ENCODE assay signal across 17 cellular contexts in genomic region chr19:15337202-15337601, GRCh38. TPM values are rescaled to one million over a fixed set of nuclear protein-coding genes. Genes with fewer than 3 reads are reported as not detected.
DNase-seq lines count a peak whose midpoint lies in the region; ATAC-seq and TF ChIP-seq lines count a peak whose summit lies in the region.
"Had no signal": no experiment of that assay in that cellular context is flagged by ENCODE, and none has a peak within 500 bp of the region (broad histone marks: within the 10 kb centered on the region; RNA-seq: fewer than 3 reads in every experiment).

No MANE protein-coding gene starts in this region.

- CTCF ChIA-PET in PC-3 (lab: Charles Lee), result no interaction called here

- no peaks in the 10 kb centered on the region for H3K9me2 ChIP-seq in PC-3 (replicated peaks; ENCODE audit: low read length)

- peaks cover 18% of the 10 kb centered on the region for H3K79me2 ChIP-seq in PC-3 (ENCODE audit: low read length)

- H3K4me1 ChIP-seq in PC-3 (ENCODE audit: insufficient read depth, low read length) (peaks cover 10% of the 10 kb centered on the region; the same call in 1 of the 2 replicates), psoas muscle (peaks cover 33% of the 10 kb centered on the region)

- H3K4me2 ChIP-seq in PC-3 (ENCODE audit: low read length), result no peak overlapping the region

- POLR2A ChIA-PET in PC-3 (lab: Charles Lee; ENCODE audit: unreplicated experiment), result interaction anchor here (0.5 to 0.7 kb wide), 3 partner anchors 34 to 1533 kb away, joined by 3 to 4 read pairs (median 3); no protein-coding TSS in a partner anchor

- DNase-seq in AG20443 (ENCODE audit: low spot score) (peak; percentile 67), PC-3 (peak; percentile 58), fibroblast of gingiva (ENCODE audit: low read depth) (peak; percentile 55), psoas muscle (no peak), DMS 273 treated with DMSO at 0.1 percent for 48 hours (lab: John Stamatoyannopoulos, UW) (no peak), left colon (no peak)
- DNase-seq: amygdala; C1 segment of cervical spinal cord; erythroblast; naive thymus-derived CD8-positive, alpha-beta T cell; NCI-H2081; NCI-H774; T-helper 1 cell had no signal

- no peak overlapping the region for H3K9ac ChIP-seq in PC-3 (ENCODE audit: low read length)

- H2AFZ ChIP-seq in PC-3 (ENCODE audit: low read length), result no peak overlapping the region

- no peaks in the 10 kb centered on the region for H4K20me1 ChIP-seq in PC-3 (ENCODE audit: low read length)

- H3K4me3 ChIP-seq in PC-3 (ENCODE audit: low read length), result no peak overlapping the region
- H3K4me3 ChIP-seq in psoas muscle, result no peak overlapping the region
- H3K4me3 ChIP-seq: prostate gland had no signal

- H3F3A ChIP-seq in PC-3 (ENCODE audit: low read length, unreplicated experiment), result no peaks in the 10 kb centered on the region

- TF ChIP-seq CTCF in PC-3 (conservative IDR thresholded peaks at IDR 0.05; ENCODE audit: low read depth, low read length) (no peak), psoas muscle (IDR thresholded peaks at IDR 0.05) (no peak)

- no peaks in the 10 kb centered on the region for H3K27me3 ChIP-seq in PC-3 (ENCODE audit: low read length)
- H3K27me3 ChIP-seq in psoas muscle (ENCODE audit: insufficient read depth in 3 of 3, low read length in 2 of 3), result no peaks in the 10 kb centered on the region

- ATAC-seq in PC-3 (peak; percentile 72), psoas muscle (peak; percentile 47 to 75 (median 60)), HG02973 (IDR thresholded peaks at IDR 0.05; ENCODE audit: unreplicated experiment) (no peak), left colon (no peak), HG02588 (IDR thresholded peaks at IDR 0.05; ENCODE audit: unreplicated experiment) (no peak)
- ATAC-seq: activated T-helper 17 cell treated with anti-CD3 and anti-CD28 coated beads, Interleukin-2, amount 50 U/mL, for 72 hours; naive thymus-derived CD8-positive, alpha-beta T cell had no signal

- H3K36me3 ChIP-seq in PC-3 (ENCODE audit: low read depth, low read length), result peaks cover 2% of the 10 kb centered on the region; the same call in 1 of the 2 replicates
- H3K36me3 ChIP-seq in psoas muscle (ENCODE audit: insufficient read depth in 1 of 2, low read depth in 1 of 2), result no peaks in the 10 kb centered on the region
- H3K36me3 ChIP-seq: prostate gland had no signal

- no TSS peak for BruUV-seq in PC-3 (replicated peaks; lab: Mats Ljungman, UMichigan)

- H3K9me3 ChIP-seq in PC-3 (ENCODE audit: low read length) (no peaks in the 10 kb centered on the region), psoas muscle (no peaks in the 10 kb centered on the region)
- H3K9me3 ChIP-seq: prostate gland had no signal

- peak overlapping the region; percentile 19; the same call in 1 of the 2 replicates for H3K27ac ChIP-seq in PC-3 (ENCODE audit: low read length)
- peak overlapping the region; percentile 60 for H3K27ac ChIP-seq in psoas muscle
- H3K27ac ChIP-seq: prostate gland had no signal

- 21 to 45% (median 33%) methylated on average over 8 of the region's 8 CpGs for WGBS in psoas muscle, 3 donors

- intact Hi-C loops in PC-3 (cut with micrococcal nuclease) (loop anchor here (1.0 kb wide), 1 partner anchor 55 kb away; no protein-coding TSS in a partner anchor), psoas muscle (cut with DNase I) (no loop called here), left colon (cut with DNase I, micrococcal nuclease) (no loop called here)

RNA-seq across cellular contexts. Expression of gene BRD4, which starts 4.9 kb away (rescaled TPM):
- total RNA-seq in PC-3 (2014; rRNA removed) (20.9 and 46.4 TPM in 2 replicates), psoas muscle (100 to 1,000 TPM in 2 of 4 donors, 10 to 100 TPM in 2; 65.3 to 120 (median 101) TPM), left colon (10 to 100 TPM; 64.6 to 90.7 TPM)
- polyA plus RNA-seq in psoas muscle, result 100 to 1,000 TPM in 1 of 3 donors, 10 to 100 TPM in 2; 42.6 to 107 (median 45.6) TPM

RNA-seq across cellular contexts. Expression of gene AKAP8, which starts 42.4 kb away (rescaled TPM):
- total RNA-seq in PC-3 (2014; rRNA removed), result 36.3 and 48.0 TPM in 2 replicates
- total RNA-seq in psoas muscle, result 10 to 100 TPM; 18.9 to 42.8 (median 27.8) TPM
- polyA plus RNA-seq in psoas muscle, result 10 to 100 TPM; 15.9 to 22.1 (median 18.2) TPM
- total RNA-seq in left colon, result 10 to 100 TPM; 38.3 to 44.3 TPM

Comparison
In these comparisons a context has a peak if more than half of its experiments do, and no peak if none do; other contexts are left out.
1. DNase-seq: peak in AG20443 (single experiment), PC-3 (single experiment) and fibroblast of gingiva (single experiment); none in psoas muscle (0 of 2), DMS 273 treated with DMSO at 0.1 percent for 48 hours (single experiment) and left colon (0 of 2).
2. ATAC-seq: peak in PC-3 (single experiment) and psoas muscle (4 of 4); none in HG02973 (single experiment), left colon (single experiment) and HG02588 (single experiment).